ENCODE assay signal across 11 cellular contexts in the genomic region with DNA sequence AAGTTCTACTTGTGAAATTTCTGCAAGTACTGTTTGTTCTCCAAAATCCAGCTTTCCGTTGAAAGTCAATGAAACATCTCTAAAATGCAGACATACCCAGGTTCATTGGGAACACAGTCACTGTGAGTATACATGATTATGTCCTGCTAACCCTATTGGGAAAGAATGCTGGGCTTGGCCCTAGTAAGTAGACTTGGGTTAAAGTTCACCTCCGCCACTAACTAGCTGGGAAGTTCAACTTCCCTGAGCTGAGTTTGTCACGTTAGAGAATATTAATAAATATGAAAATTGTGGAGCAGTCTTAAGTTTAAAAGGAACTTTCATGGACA. TPM values are rescaled to one million over a fixed set of nuclear protein-coding genes. Genes with fewer than 3 reads are reported as not detected.
DNase-seq lines count a peak whose midpoint lies in the region; ATAC-seq, FAIRE-seq and TF ChIP-seq lines count a peak whose summit lies in the region.
"Had no signal": no experiment of that assay in that cellular context is flagged by ENCODE, and none has a peak within 500 bp of the region (broad histone marks: within the 10 kb centered on the region; RNA-seq: fewer than 3 reads in every experiment).

No MANE protein-coding gene starts in this region.

- H4K20me1 ChIP-seq in Loucy (ENCODE audit: insufficient read depth, low read length, poor library complexity, severe bottlenecking) (no peaks in the 10 kb centered on the region), neural progenitor cell (ENCODE audit: low read depth) (peaks cover 7% of the 10 kb centered on the region)

- peaks cover 32% of the 10 kb centered on the region for H3K36me3 Mint-ChIP-seq in neural progenitor cell

- H3K27ac ChIP-seq in A549 (peak overlapping the region; percentile 99), neural progenitor cell (no peak overlapping the region), foreskin keratinocyte (no peak overlapping the region)

- no peak for TF ChIP-seq CTCF in A549 (IDR thresholded peaks at IDR 0.05)
- TF ChIP-seq CTCF in Loucy (conservative IDR thresholded peaks at IDR 0.05; ENCODE audit: low read length): no peak
- no peak for TF ChIP-seq CTCF in neural progenitor cell (IDR thresholded peaks at IDR 0.05)
- TF ChIP-seq CTCF in foreskin keratinocyte (conservative IDR thresholded peaks at IDR 0.05): no peak

- peak overlapping the region; percentile 72 for H3K27ac Mint-ChIP-seq in neural progenitor cell

- H3K36me3 ChIP-seq in Loucy (ENCODE audit: insufficient read depth, low read length) (no peaks in the 10 kb centered on the region), neural progenitor cell (no peaks in the 10 kb centered on the region)

- H3K27me3 ChIP-seq in Loucy (ENCODE audit: insufficient read depth, low read length, poor library complexity, severe bottlenecking) (no peaks in the 10 kb centered on the region), neural progenitor cell (no peaks in the 10 kb centered on the region), foreskin keratinocyte (no peaks in the 10 kb centered on the region)

- H2AFZ ChIP-seq in Loucy (ENCODE audit: low read length) (0 out of 2 replicates have a peak overlapping the region, but pooled peaks have one; percentile 44), neural progenitor cell (replicated peaks) (no peak overlapping the region)

- H3K4me1 ChIP-seq in A549 (peaks cover 64% of the 10 kb centered on the region), Loucy (ENCODE audit: insufficient read depth, low read length, poor library complexity, severe bottlenecking) (peaks cover 14% of the 10 kb centered on the region), neural progenitor cell (peaks cover 15% of the 10 kb centered on the region), foreskin keratinocyte (peaks cover 2% of the 10 kb centered on the region)

- DNase-seq in A549 (ENCODE audit: low read depth in 1 of 2, low spot score in 1 of 2) (peak in 1 of 2 experiments; percentile 89), neural progenitor cell (ENCODE audit: low spot score) (no peak), SW480 (ENCODE audit: low spot score) (no peak), head of caudate nucleus (no peak), foreskin keratinocyte (no peak)
- DNase-seq: activated CD4-positive, CD25-positive, alpha-beta regulatory T cell; activated naive CD4-positive, alpha-beta T cell; NCI-H146 had no signal

- H3K9me3 Mint-ChIP-seq in neural progenitor cell: peaks cover 3% of the 10 kb centered on the region

- H3K27me3 Mint-ChIP-seq in neural progenitor cell (ENCODE audit: insufficient read depth, low read depth): peaks cover 2% of the 10 kb centered on the region

- H3F3A ChIP-seq in Loucy (ENCODE audit: low read depth) (no peaks in the 10 kb centered on the region), neural progenitor cell (ENCODE audit: low read depth) (peaks cover 24% of the 10 kb centered on the region)

- peaks cover 28% of the 10 kb centered on the region for H3K4me1 Mint-ChIP-seq in neural progenitor cell

- FAIRE-seq in A549 (lab: Jason Lieb, UNC): no peak

- TF ChIP-seq POLR2A in A549 (IDR thresholded peaks at IDR 0.05; ENCODE audit: low read length): no peak

- intact Hi-C loops in head of caudate nucleus (cut with DNase I): no loop called here

- no peak for TF ChIP-seq EP300 in A549 (IDR thresholded peaks at IDR 0.05)

- H3K79me2 ChIP-seq in Loucy (ENCODE audit: insufficient read depth, low read length) (no peaks in the 10 kb centered on the region), neural progenitor cell (ENCODE audit: low read depth) (no peaks in the 10 kb centered on the region)

- no peak overlapping the region for H3K9ac ChIP-seq in Loucy (ENCODE audit: low read depth, low read length, poor library complexity, severe bottlenecking)
- no peak overlapping the region for H3K9ac ChIP-seq in neural progenitor cell

- CTCF ChIA-PET in A549 (lab: Yijun Ruan, JAX): interaction anchor here (1.2 to 4.7 kb wide), 6 partner anchors 10 to 41 kb away, joined by 3 to 34 read pairs (median 6); a partner anchor contains a TSS

- no peaks in the 10 kb centered on the region for H3K9me2 ChIP-seq in Loucy (replicated peaks; ENCODE audit: low read depth, low read length)

- H3K4me3 Mint-ChIP-seq in neural progenitor cell: no peak overlapping the region

- H3K9me3 ChIP-seq in A549: no peaks in the 10 kb centered on the region; the same call in 2 of the 3 replicates
- no peaks in the 10 kb centered on the region for H3K9me3 ChIP-seq in Loucy (ENCODE audit: insufficient read depth, low read depth, low read length)
- H3K9me3 ChIP-seq in neural progenitor cell (ENCODE audit: low read depth): no peaks in the 10 kb centered on the region

- ATAC-seq in A549 (peak; percentile 64 to 70), esophagus mucosa (peak; percentile 37), GM21737 (IDR thresholded peaks at IDR 0.05; ENCODE audit: unreplicated experiment) (no peak), foreskin keratinocyte (no peak)

- H3K4me2 ChIP-seq in A549: peak overlapping the region; percentile 86
- peak overlapping the region; percentile 45 for H3K4me2 ChIP-seq in Loucy (ENCODE audit: low read depth, low read length, poor library complexity, severe bottlenecking)
- peak overlapping the region; percentile 62 for H3K4me2 ChIP-seq in neural progenitor cell

- peak overlapping the region; percentile 14; the same call in 2 of the 3 replicates for H3K4me3 ChIP-seq in A549
- peak overlapping the region; percentile 5 for H3K4me3 ChIP-seq in Loucy (ENCODE audit: low read length, poor library complexity, severe bottlenecking)
- no peak overlapping the region for H3K4me3 ChIP-seq in neural progenitor cell

- 4% methylated on average over 3 of the region's 3 CpGs for WGBS in A549 (ENCODE audit: missing lambda C conversion rate)

- no peak for TF ChIP-seq RAD21 in A549 (conservative IDR thresholded peaks at IDR 0.05 in 1 of 2, IDR thresholded peaks at IDR 0.05 in 1 of 2)

- POLR2A ChIA-PET in A549 (lab: Yijun Ruan, JAX): interaction anchor here (0.9 to 4.7 kb wide), 5 partner anchors 10 to 42 kb away, joined by 3 to 107 read pairs (median 16); a partner anchor contains a TSS

TF ChIP-seq in A549, 52 proteins besides CTCF, POLR2A, EP300 and RAD21:
- TF ChIP-seq HOXB13 (CRISPR knock-in tag; IDR thresholded peaks at IDR 0.05; ENCODE audit: low read depth): peak; percentile 49; the same call in 1 of the 2 replicates
- no peak for TF ChIP-seq ZC3H11A (IDR thresholded peaks at IDR 0.05)
- 0 out of 2 replicates have a peak, but pooled peaks have one; percentile 38 for TF ChIP-seq HOXB5 (CRISPR knock-in tag; IDR thresholded peaks at IDR 0.05)
- 0 out of 2 replicates have a peak, but pooled peaks have one; percentile 2 for TF ChIP-seq FOSB (CRISPR knock-in tag; IDR thresholded peaks at IDR 0.05)
TF ChIP-seq in A549: peak in this region for 3.

RNA-seq across cellular contexts. Expression of a gene that starts 10.5 kb away (rescaled TPM):
- polyA plus RNA-seq in A549 (2011; rRNA removed) (700 and 1,019 TPM in 2 replicates), A549 (2017; fragmentation: RNase III; extraction: RNeasy Plus Mini Kit Qiagen cat#74134 plus additional on column Dnase treatment) (1,427 to 1,758 TPM (median 1,714 TPM) in 3 replicates), foreskin keratinocyte (218 and 222 TPM in 2 replicates)
- 466 and 603 TPM in 2 replicates for polyA plus RNA-seq in A549 (2012; cell fraction: cytosol; rRNA removed)
- polyA plus RNA-seq in A549 (2012; cell fraction: nucleus; rRNA removed): 838 and 1,173 TPM in 2 replicates
- 897 and 1,005 TPM in 2 replicates for polyA minus RNA-seq in A549 (2011; rRNA and poly(A)+ RNA removed)
- total RNA-seq in esophagus mucosa (581 TPM), neural progenitor cell (ENCODE audit: low replicate concordance) (207 and 265 TPM in 2 replicates), foreskin keratinocyte (171 and 190 TPM in 2 replicates)

RNA-seq across cellular contexts. Expression of a gene that starts 41.9 kb away (rescaled TPM):
- polyA plus RNA-seq in A549 (2011; rRNA removed): 19.7 and 25.7 TPM in 2 replicates
- polyA plus RNA-seq in A549 (2012; cell fraction: cytosol; rRNA removed): 15.7 and 17.7 TPM in 2 replicates
- polyA plus RNA-seq in A549 (2012; cell fraction: nucleus; rRNA removed): 7.2 and 9.6 TPM in 2 replicates
- polyA plus RNA-seq in A549 (2017; fragmentation: RNase III; extraction: RNeasy Plus Mini Kit Qiagen cat#74134 plus additional on column Dnase treatment): 27.0 to 28.7 TPM (median 27.3 TPM) in 3 replicates
- polyA minus RNA-seq in A549 (2011; rRNA and poly(A)+ RNA removed): 3.1 and 4.8 TPM in 2 replicates
- total RNA-seq in esophagus mucosa: 11.8 TPM
- total RNA-seq in neural progenitor cell (ENCODE audit: low replicate concordance): 16.2 and 17.6 TPM in 2 replicates
- total RNA-seq in foreskin keratinocyte: 19.7 and 25.6 TPM in 2 replicates
- polyA plus RNA-seq in foreskin keratinocyte: 22.5 and 30.8 TPM in 2 replicates

Comparison
In these comparisons a context has a peak if more than half of its experiments do, and no peak if none do; other contexts are left out.
1. ATAC-seq: peak in A549 (2 of 2) and esophagus mucosa (single experiment); none in GM21737 (single experiment) and foreskin keratinocyte (single experiment).
2. H3K27ac ChIP-seq: peak in A549 (2 of 2); none in neural progenitor cell (single experiment) and foreskin keratinocyte (single experiment).
3. Peak in every context shown above with its lines, with median percentiles within 50 percentile points of each other: H3K4me2 ChIP-seq.